In genomic region chr16:85975421-85976100, GRCh38 we compare ENCODE assay signal across 2 cellular contexts.
TF ChIP-seq lines count a peak whose summit lies in the region.

No MANE protein-coding gene starts in this region.

TF ChIP-seq in A549, 52 proteins besides CTCF, POLR2A, EP300 and RAD21:
- TF ChIP-seq JUN (IDR thresholded peaks at IDR 0.05) (no peak), MAZ (IDR thresholded peaks at IDR 0.05; ENCODE audit: borderline replicate concordance, low read depth, low read length) (no peak)
TF ChIP-seq in A549: peak in this region for 0.

TF ChIP-seq in H1, 55 proteins besides CTCF, POLR2A, EP300 and RAD21:
- TF ChIP-seq SP2 (IDR thresholded peaks at IDR 0.05; ENCODE audit: low read length) = no peak
- TF ChIP-seq CBX8 (IDR thresholded peaks at IDR 0.05; ENCODE audit: borderline replicate concordance, low read depth, low read length) = no peak
- TF ChIP-seq ATF2 (IDR thresholded peaks at IDR 0.05; ENCODE audit: low read length) = no peak
- no peak for TF ChIP-seq ASH2L (IDR thresholded peaks at IDR 0.05; ENCODE audit: low read length)
- TF ChIP-seq TBP (IDR thresholded peaks at IDR 0.05; ENCODE audit: low read depth, low read length) = no peak
- no peak for TF ChIP-seq GTF2F1 (IDR thresholded peaks at IDR 0.05; ENCODE audit: borderline replicate concordance, low read depth, low read length)
- TF ChIP-seq SP1 (IDR thresholded peaks at IDR 0.05; ENCODE audit: low read depth, low read length) = no peak
- no peak for TF ChIP-seq RXRA (IDR thresholded peaks at IDR 0.05; ENCODE audit: insufficient read depth, low read depth, low read length)
TF ChIP-seq in H1: peak in this region for 0.
